Comparison of ENCODE assay signal across 8 cellular contexts in genomic region chr1:10694274-10694632, GRCh38.
A peak's percentile ranks its signal among the peaks of the same experiment; 100 is the strongest.
DNase-seq lines count a peak whose midpoint lies in the region; ATAC-seq and TF ChIP-seq lines count a peak whose summit lies in the region.

No MANE protein-coding gene starts in this region.

- intact Hi-C loops in naive thymus-derived CD4-positive, alpha-beta T cell (cut with micrococcal nuclease) = loop anchor here (5.0 to 10.0 kb wide), 5 partner anchors 318 to 1567 kb away; partner anchors contain the start of genes GPR157 (in 1 of the 2), H6PD (in 1 of the 2), MIIP (in 1 of the 2) and TARDBP (in 1 of the 2)
- intact Hi-C loops in tibial artery (cut with DNase I; ENCODE audit: low total_unique reads) = loop anchor here (5.0 kb wide), 1 partner anchor 57 kb away; no protein-coding TSS in a partner anchor

- peak; percentile 75 for ATAC-seq in naive thymus-derived CD4-positive, alpha-beta T cell
- ATAC-seq in GM19395 (IDR thresholded peaks at IDR 0.05; ENCODE audit: unreplicated experiment) = no peak

- CTCF ChIA-PET in BJ (lab: Yijun Ruan, JAX) = no interaction called here
- CTCF ChIA-PET in naive thymus-derived CD4-positive, alpha-beta T cell (lab: Charles Lee) = no interaction called here

- H3K36me3 ChIP-seq in BJ (ENCODE audit: control insufficient read depth, insufficient read depth, low read length) (no peaks in the 10 kb centered on the region), HUES6 (ENCODE audit: control insufficient read depth, insufficient read depth, low read length) (no peaks in the 10 kb centered on the region), tibial artery (no peaks in the 10 kb centered on the region)
- H3K36me3 ChIP-seq in effector memory CD4-positive, alpha-beta T cell (ENCODE audit: control insufficient read depth, insufficient read depth, low read length) = no peaks in the 10 kb centered on the region
- no peaks in the 10 kb centered on the region for H3K36me3 ChIP-seq in naive thymus-derived CD4-positive, alpha-beta T cell (ENCODE audit: control insufficient read depth in 2 of 3, insufficient read depth in 3 of 3, low read length in 3 of 3)

- POLR2A ChIA-PET in BJ (lab: Charles Lee) = no interaction called here
- POLR2A ChIA-PET in naive thymus-derived CD4-positive, alpha-beta T cell (lab: Charles Lee) = no interaction called here

- H3K27ac Mint-ChIP-seq in naive thymus-derived CD4-positive, alpha-beta T cell = peak overlapping the region; percentile 52 to 93 (median 90)

- peaks cover 14 to 20% (median 16%) of the 10 kb centered on the region in 7 donors for H3K4me1 Mint-ChIP-seq in naive thymus-derived CD4-positive, alpha-beta T cell

- no peak for TF ChIP-seq CTCF in BJ (IDR thresholded peaks at IDR 0.05; ENCODE audit: insufficient read depth, low read depth, low read length)
- no peak for TF ChIP-seq CTCF in tibial artery (IDR thresholded peaks at IDR 0.05)

- no peak overlapping the region for H3K27ac ChIP-seq in HUES6 (ENCODE audit: low read depth, low read length)
- peak overlapping the region; percentile 92 for H3K27ac ChIP-seq in effector memory CD4-positive, alpha-beta T cell (ENCODE audit: insufficient read depth, low read length, poor library complexity, severe bottlenecking)
- peak overlapping the region; percentile 95 for H3K27ac ChIP-seq in naive thymus-derived CD4-positive, alpha-beta T cell (ENCODE audit: low read depth, low read length)
- peak overlapping the region; percentile 82 to 88 for H3K27ac ChIP-seq in tibial artery

- no peak overlapping the region for H3K9ac ChIP-seq in HUES6 (ENCODE audit: low read length)

- peak overlapping the region; percentile 78 to 92 (median 88) for H3K4me3 Mint-ChIP-seq in naive thymus-derived CD4-positive, alpha-beta T cell

- H3K27me3 Mint-ChIP-seq in naive thymus-derived CD4-positive, alpha-beta T cell = peaks cover 0 to 16% (median 0%) of the 10 kb centered on the region in 5 donors

- no peaks in the 10 kb centered on the region for H3K9me3 ChIP-seq in HUES6 (ENCODE audit: control insufficient read depth, insufficient read depth, low read depth, low read length)
- H3K9me3 ChIP-seq in effector memory CD4-positive, alpha-beta T cell (ENCODE audit: control insufficient read depth, low read length) = no peaks in the 10 kb centered on the region
- H3K9me3 ChIP-seq in naive thymus-derived CD4-positive, alpha-beta T cell (ENCODE audit: control insufficient read depth in 2 of 3, low read length in 3 of 3) = no peaks in the 10 kb centered on the region
- H3K9me3 ChIP-seq in tibial artery = no peaks in the 10 kb centered on the region

- peaks cover 10% of the 10 kb centered on the region; the same call in 1 of the 2 replicates for H3K4me1 ChIP-seq in HUES6 (ENCODE audit: control insufficient read depth, insufficient read depth, low read length)
- H3K4me1 ChIP-seq in effector memory CD4-positive, alpha-beta T cell (ENCODE audit: control insufficient read depth, insufficient read depth, low read length, poor library complexity, severe bottlenecking) = peaks cover 17% of the 10 kb centered on the region
- peaks cover 10 to 15% of the 10 kb centered on the region in 2 donors for H3K4me1 ChIP-seq in naive thymus-derived CD4-positive, alpha-beta T cell (ENCODE audit: control insufficient read depth in 2 of 2, insufficient read depth in 2 of 2, low read length in 2 of 2)
- peaks cover 0 to 62% (median 43%) of the 10 kb centered on the region in 4 donors for H3K4me1 ChIP-seq in tibial artery

- DNase-seq in BJ (ENCODE audit: low read depth) = no peak
- DNase-seq in GM19240 (ENCODE audit: insufficient read length, low spot score) = peak; percentile 88
- DNase-seq in activated CD4-positive, CD25-positive, alpha-beta regulatory T cell treated with anti-CD3 and anti-CD28 coated beads, Interleukin-2, amount 50 U/mL, for 16 hours (ENCODE audit: low read depth, low spot score) = peak; percentile 29
- DNase-seq in effector memory CD4-positive, alpha-beta T cell = peak in 2 of 3 donors; percentile 56 to 57
- DNase-seq in naive thymus-derived CD4-positive, alpha-beta T cell = peak in 2 of 9 donors; percentile 38 to 65
- DNase-seq in tibial artery = no peak

- H3K36me3 Mint-ChIP-seq in naive thymus-derived CD4-positive, alpha-beta T cell = no peaks in the 10 kb centered on the region

- H3K9me3 Mint-ChIP-seq in naive thymus-derived CD4-positive, alpha-beta T cell = peaks cover 0 to 2% (median 0%) of the 10 kb centered on the region in 11 donors

- H3K27me3 ChIP-seq in BJ (ENCODE audit: control insufficient read depth, insufficient read depth, low read length) (peaks cover 6% of the 10 kb centered on the region), HUES6 (ENCODE audit: control insufficient read depth, insufficient read depth, low read length) (peaks cover 16% of the 10 kb centered on the region), tibial artery (no peaks in the 10 kb centered on the region)
- no peaks in the 10 kb centered on the region for H3K27me3 ChIP-seq in effector memory CD4-positive, alpha-beta T cell (replicated peaks; ENCODE audit: control insufficient read depth, insufficient read depth, low read length, poor library complexity, severe bottlenecking)
- H3K27me3 ChIP-seq in naive thymus-derived CD4-positive, alpha-beta T cell (ENCODE audit: control insufficient read depth in 2 of 2, insufficient read depth in 2 of 2, low read length in 2 of 2) = no peaks in the 10 kb centered on the region

- H3K4me3 ChIP-seq in BJ (ENCODE audit: low read depth, low read length) (peak overlapping the region; percentile 45), HUES6 (ENCODE audit: low read depth, low read length) (peak overlapping the region; percentile 72), tibial artery (peak overlapping the region; percentile 80 to 93)
- peak overlapping the region; percentile 78 for H3K4me3 ChIP-seq in effector memory CD4-positive, alpha-beta T cell (ENCODE audit: insufficient read depth, low read depth, low read length, poor library complexity, severe bottlenecking)
- peak overlapping the region; percentile 37 for H3K4me3 ChIP-seq in naive thymus-derived CD4-positive, alpha-beta T cell (ENCODE audit: low read length)

Comparison
In these comparisons a context has a peak if more than half of its experiments do, and no peak if none do; other contexts are left out.
1. DNase-seq: peak in GM19240 (single experiment), activated CD4-positive, CD25-positive, alpha-beta regulatory T cell treated with anti-CD3 and anti-CD28 coated beads, Interleukin-2, amount 50 U/mL, for 16 hours (single experiment) and effector memory CD4-positive, alpha-beta T cell (2 of 3); none in BJ (single experiment) and tibial artery (0 of 2).
2. Peak in every context shown above with its lines, with median percentiles within 50 percentile points of each other: H3K4me3 ChIP-seq.